In genomic region chr15:98536976-98537375, GRCh38 we compare ENCODE assay signal across 38 cellular contexts.
"Had no signal": no experiment of that assay in that cellular context is flagged by ENCODE, and none has a peak within 500 bp of the region (broad histone marks: within the 10 kb centered on the region; RNA-seq: fewer than 3 reads in every experiment).

No MANE protein-coding gene starts in this region.

- ATAC-seq: activated naive CD4-positive, alpha-beta T cell treated with anti-CD3 and anti-CD28 coated beads, Interleukin-2, amount 50 U/mL, for 72 hours; activated naive CD8-positive, alpha-beta T cell treated with anti-CD3 and anti-CD28 coated beads, Interleukin-2, amount 50 U/mL, for 24 hours; activated T-cell treated with anti-CD3 and anti-CD28 coated beads, Interleukin-2, amount 50 U/mL, for 4 hours; activated T-cell treated with anti-CD3 and anti-CD28 coated beads, Interleukin-2, amount 50 U/mL, for 72 hours; activated T-helper 17 cell treated with anti-CD3 and anti-CD28 coated beads, Interleukin-2, amount 50 U/mL, for 72 hours; body of pancreas had no signal

- H3K36me3 Mint-ChIP-seq: activated naive CD4-positive, alpha-beta T cell treated with anti-CD3 and anti-CD28 coated beads, Interleukin-2, amount 10 ng/mL, durations not matched to agents 7 days and 5 days; activated naive CD4-positive, alpha-beta T cell treated with anti-CD3 and anti-CD28 coated beads, Interleukin-2, amount 50 U/mL, for 24 hours; activated naive CD4-positive, alpha-beta T cell treated with anti-CD3 and anti-CD28 coated beads, Interleukin-2, amount 50 U/mL, for 72 hours; activated naive CD8-positive, alpha-beta T cell; activated naive CD8-positive, alpha-beta T cell treated with anti-CD3 and anti-CD28 coated beads for 36 hours; activated naive CD8-positive, alpha-beta T cell treated with anti-CD3 and anti-CD28 coated beads, Interleukin-2, amount 10 ng/mL, durations not matched to agents 7 days and 5 days; brain had no signal

- H3K4me1 Mint-ChIP-seq: activated naive CD4-positive, alpha-beta T cell treated with anti-CD3 and anti-CD28 coated beads, Interleukin-2, amount 10 ng/mL, durations not matched to agents 7 days and 5 days; activated naive CD4-positive, alpha-beta T cell treated with anti-CD3 and anti-CD28 coated beads, Interleukin-2, amount 50 U/mL, for 24 hours; activated naive CD8-positive, alpha-beta T cell treated with anti-CD3 and anti-CD28 coated beads for 36 hours; activated naive CD8-positive, alpha-beta T cell treated with anti-CD3 and anti-CD28 coated beads, Interleukin-2, amount 10 ng/mL, durations not matched to agents 7 days and 5 days; activated naive CD8-positive, alpha-beta T cell treated with anti-CD3 and anti-CD28 coated beads, Interleukin-2, amount 50 U/mL, for 24 hours; activated T-helper 17 cell treated with anti-CD3 and anti-CD28 coated beads, Interleukin-2, amount 50 U/mL, for 72 hours; brain; central memory CD8-positive, alpha-beta T cell had no signal

- H3K9me3 ChIP-seq: adrenal gland, ascending aorta, body of pancreas, breast epithelium had no signal

- H3K4me3 Mint-ChIP-seq: activated naive CD4-positive, alpha-beta T cell treated with anti-CD3 and anti-CD28 coated beads for 36 hours; activated naive CD4-positive, alpha-beta T cell treated with anti-CD3 and anti-CD28 coated beads, Interleukin-2, amount 10 ng/mL, durations not matched to agents 7 days and 5 days; activated naive CD4-positive, alpha-beta T cell treated with anti-CD3 and anti-CD28 coated beads, Interleukin-2, amount 50 U/mL, for 24 hours; activated naive CD8-positive, alpha-beta T cell; activated naive CD8-positive, alpha-beta T cell treated with anti-CD3 and anti-CD28 coated beads for 36 hours; activated naive CD8-positive, alpha-beta T cell treated with anti-CD3 and anti-CD28 coated beads, Interleukin-2, amount 10 ng/mL, durations not matched to agents 7 days and 5 days; activated naive CD8-positive, alpha-beta T cell treated with anti-CD3 and anti-CD28 coated beads, Interleukin-2, amount 50 U/mL, for 24 hours; activated T-cell treated with anti-CD3 and anti-CD28 coated beads, Interleukin-2, amount 50 U/mL, for 24 hours; activated T-cell treated with anti-CD3 and anti-CD28 coated beads, Interleukin-2, amount 50 U/mL, for 4 hours; activated T-cell treated with anti-CD3 and anti-CD28 coated beads, Interleukin-2, amount 50 U/mL, for 72 hours; activated T-helper 1 cell treated with anti-CD3 and anti-CD28 coated beads, Interleukin-12 subunit alpha, Interleukin-12 subunit beta, Interleukin-2, Interleukin-4 antibody, amounts not matched to agents 30 ng/mL and 10 ng/mL and 1 ng/mL, durations not matched to agents 14 hours and 24 hours and 36 hours; activated T-helper 17 cell treated with anti-CD3 and anti-CD28 coated beads, Interleukin-2, amount 50 U/mL, for 72 hours; brain; central memory CD8-positive, alpha-beta T cell had no signal

- FAIRE-seq: astrocyte had no signal

- H3K27me3 ChIP-seq: ascending aorta, body of pancreas, brain microvascular endothelial cell, breast epithelium had no signal

- DNase-seq: activated effector memory CD4-positive, alpha-beta T cell treated with anti-CD3 and anti-CD28 coated beads, Interleukin-2, amount 50 U/mL, for 16 hours; activated effector memory CD4-positive, alpha-beta T cell treated with Interleukin-2 at 50 U/mL for 16 hours; activated gamma-delta T cell; activated gamma-delta T cell treated with Interleukin-2 at 50 U/mL for 16 hours; activated naive CD4-positive, alpha-beta T cell; activated naive CD4-positive, alpha-beta T cell treated with anti-CD3 and anti-CD28 coated beads for 36 hours; activated naive CD4-positive, alpha-beta T cell treated with anti-CD3 and anti-CD28 coated beads, Interleukin-2, amount 10 ng/mL, durations not matched to agents 7 days and 5 days; activated naive CD4-positive, alpha-beta T cell treated with anti-CD3 and anti-CD28 coated beads, Interleukin-2, amount 50 U/mL, for 16 hours; activated naive CD4-positive, alpha-beta T cell treated with Interleukin-2 at 50 U/mL for 16 hours; activated naive CD8-positive, alpha-beta T cell treated with anti-CD3 and anti-CD28 coated beads for 36 hours; activated naive CD8-positive, alpha-beta T cell treated with anti-CD3 and anti-CD28 coated beads, Interleukin-2, amount 10 ng/mL, durations not matched to agents 7 days and 5 days; activated naive CD8-positive, alpha-beta T cell treated with anti-CD3 and anti-CD28 coated beads, Interleukin-2, amount 50 U/mL, for 24 hours; activated T-cell treated with anti-CD3 and anti-CD28 coated beads for 4 hours; activated T-cell treated with anti-CD3 and anti-CD28 coated beads, Interleukin-2, amount 50 U/mL, for 1 hour; activated T-cell treated with anti-CD3 and anti-CD28 coated beads, Interleukin-2, amount 50 U/mL, for 24 hours; activated T-cell treated with anti-CD3 and anti-CD28 coated beads, Interleukin-2, amount 50 U/mL, for 4 hours; activated T-cell treated with anti-CD3 and anti-CD28 coated beads, Interleukin-2, amount 50 U/mL, for 48 hours; activated T-cell treated with anti-CD3 and anti-CD28 coated beads, Interleukin-2, amount 50 U/mL, for 72 hours; adrenal gland; amniotic stem cell; amygdala; anterior cingulate cortex; body of pancreas; brain microvascular endothelial cell; central memory CD4-positive, alpha-beta T cell; cerebellar nuclear complex had no signal

- H3K4me3 ChIP-seq: adrenal gland, ascending aorta, body of pancreas, breast epithelium, cardiac muscle cell had no signal

- H3K27ac Mint-ChIP-seq: activated naive CD4-positive, alpha-beta T cell treated with anti-CD3 and anti-CD28 coated beads for 36 hours; activated naive CD4-positive, alpha-beta T cell treated with anti-CD3 and anti-CD28 coated beads, Interleukin-2, amount 10 ng/mL, durations not matched to agents 7 days and 5 days; activated naive CD4-positive, alpha-beta T cell treated with anti-CD3 and anti-CD28 coated beads, Interleukin-2, amount 50 U/mL, for 24 hours; activated naive CD8-positive, alpha-beta T cell; activated naive CD8-positive, alpha-beta T cell treated with anti-CD3 and anti-CD28 coated beads for 36 hours; activated naive CD8-positive, alpha-beta T cell treated with anti-CD3 and anti-CD28 coated beads, Interleukin-2, amount 10 ng/mL, durations not matched to agents 7 days and 5 days; activated naive CD8-positive, alpha-beta T cell treated with anti-CD3 and anti-CD28 coated beads, Interleukin-2, amount 50 U/mL, for 24 hours; activated T-cell treated with anti-CD3 and anti-CD28 coated beads, Interleukin-2, amount 50 U/mL, for 24 hours; activated T-cell treated with anti-CD3 and anti-CD28 coated beads, Interleukin-2, amount 50 U/mL, for 72 hours; activated T-helper 1 cell treated with anti-CD3 and anti-CD28 coated beads, Interleukin-12 subunit alpha, Interleukin-12 subunit beta, Interleukin-2, Interleukin-4 antibody, amounts not matched to agents 30 ng/mL and 10 ng/mL and 1 ng/mL, durations not matched to agents 14 hours and 24 hours and 36 hours; activated T-helper 17 cell treated with anti-CD3 and anti-CD28 coated beads, Interleukin-2, amount 50 U/mL, for 72 hours; activated T-helper 2 cell treated with anti-CD3 and anti-CD28 coated beads, Interferon-gamma antibody, Interleukin-2, Interleukin-4, amounts not matched to agents 10 μg/mL and 5 μg/mL and 100 μg/mL, durations not matched to agents 14 hours and 24 hours and 36 hours; brain had no signal

- H3K27ac ChIP-seq: adrenal gland, ascending aorta, body of pancreas, brain microvascular endothelial cell, breast epithelium, cardiac muscle cell had no signal

- H3K36me3 ChIP-seq: adrenal gland, ascending aorta, brain microvascular endothelial cell, breast epithelium, cardiac muscle cell had no signal

- H3K4me1 ChIP-seq: adrenal gland, ascending aorta, body of pancreas, breast epithelium had no signal

- H3K9me3 Mint-ChIP-seq: activated naive CD4-positive, alpha-beta T cell treated with anti-CD3 and anti-CD28 coated beads for 36 hours; activated naive CD4-positive, alpha-beta T cell treated with anti-CD3 and anti-CD28 coated beads, Interleukin-2, amount 10 ng/mL, durations not matched to agents 7 days and 5 days; activated naive CD4-positive, alpha-beta T cell treated with anti-CD3 and anti-CD28 coated beads, Interleukin-2, amount 50 U/mL, for 24 hours; activated naive CD4-positive, alpha-beta T cell treated with anti-CD3 and anti-CD28 coated beads, Interleukin-2, amount 50 U/mL, for 72 hours; activated naive CD8-positive, alpha-beta T cell treated with anti-CD3 and anti-CD28 coated beads for 36 hours; activated naive CD8-positive, alpha-beta T cell treated with anti-CD3 and anti-CD28 coated beads, Interleukin-2, amount 10 ng/mL, durations not matched to agents 7 days and 5 days; activated naive CD8-positive, alpha-beta T cell treated with anti-CD3 and anti-CD28 coated beads, Interleukin-2, amount 50 U/mL, for 24 hours; activated T-cell treated with anti-CD3 and anti-CD28 coated beads, Interleukin-2, amount 50 U/mL, for 24 hours; activated T-cell treated with anti-CD3 and anti-CD28 coated beads, Interleukin-2, amount 50 U/mL, for 4 hours; activated T-cell treated with anti-CD3 and anti-CD28 coated beads, Interleukin-2, amount 50 U/mL, for 72 hours; activated T-helper 1 cell treated with anti-CD3 and anti-CD28 coated beads, Interleukin-12 subunit alpha, Interleukin-12 subunit beta, Interleukin-2, Interleukin-4 antibody, amounts not matched to agents 30 ng/mL and 10 ng/mL and 1 ng/mL, durations not matched to agents 14 hours and 24 hours and 36 hours; activated T-helper 17 cell treated with anti-CD3 and anti-CD28 coated beads, Interleukin-2, amount 50 U/mL, for 72 hours; activated T-helper 2 cell treated with anti-CD3 and anti-CD28 coated beads, Interferon-gamma antibody, Interleukin-2, Interleukin-4, amounts not matched to agents 10 μg/mL and 5 μg/mL and 100 μg/mL, durations not matched to agents 14 hours and 24 hours and 36 hours; central memory CD8-positive, alpha-beta T cell had no signal
